In the genomic region with DNA sequence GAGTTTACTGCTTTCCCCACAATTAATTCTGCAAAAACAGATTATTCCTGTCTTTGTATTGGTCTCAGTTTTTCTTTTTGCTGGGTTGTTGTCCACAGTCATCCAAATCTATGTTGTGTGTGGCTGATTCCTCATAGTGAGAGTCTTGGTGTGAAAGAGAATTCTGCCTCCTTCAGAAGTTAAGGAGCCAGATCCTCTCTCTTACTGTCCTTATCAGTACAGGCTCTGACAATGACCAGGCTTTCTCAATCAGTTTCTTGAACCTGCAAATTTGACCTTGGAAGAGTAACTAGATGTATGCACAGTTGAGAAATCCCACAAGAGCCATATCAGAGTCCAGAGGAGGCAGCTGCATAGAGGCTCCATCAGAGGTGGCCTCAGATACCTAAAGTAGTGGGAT, we compare ENCODE assay signal across 27 cellular contexts. TPM values are rescaled to one million over a fixed set of nuclear protein-coding genes. Genes with fewer than 3 reads are reported as not detected.
DNase-seq lines count a peak whose midpoint lies in the region; ATAC-seq and TF ChIP-seq lines count a peak whose summit lies in the region.
"Had no signal": no experiment of that assay in that cellular context is flagged by ENCODE, and none has a peak within 500 bp of the region (broad histone marks: within the 10 kb centered on the region; RNA-seq: fewer than 3 reads in every experiment).

No MANE protein-coding gene starts in this region.

- no peak overlapping the region for H4K5ac ChIP-seq in mesendoderm (ENCODE audit: low read length)

- H3K27ac ChIP-seq in mesendoderm (ENCODE audit: low read depth, low read length) (no peak overlapping the region), gastrocnemius medialis (no peak overlapping the region)
- H3K27ac ChIP-seq: A549, GM23248, Peyer's patch, SK-N-MC had no signal

- H2BK120ac ChIP-seq in mesendoderm (ENCODE audit: low read depth, low read length), result no peak overlapping the region

- peaks cover 0 to 2% (median 0%) of the 10 kb centered on the region in 7 donors for H3K9me3 Mint-ChIP-seq in CD14-positive monocyte
- no peaks in the 10 kb centered on the region for H3K9me3 Mint-ChIP-seq in activated naive CD4-positive, alpha-beta T cell treated with anti-CD3 and anti-CD28 coated beads for 36 hours
- H3K9me3 Mint-ChIP-seq: CD4-positive, alpha-beta memory T cell had no signal

- no peaks in the 10 kb centered on the region for H3K79me1 ChIP-seq in mesendoderm (ENCODE audit: low read length)

- no peaks in the 10 kb centered on the region for H3K27me3 Mint-ChIP-seq in CD14-positive monocyte (ENCODE audit: low read depth in 3 of 3)
- no peaks in the 10 kb centered on the region for H3K27me3 Mint-ChIP-seq in activated naive CD4-positive, alpha-beta T cell treated with anti-CD3 and anti-CD28 coated beads for 36 hours (ENCODE audit: low read depth)
- H3K27me3 Mint-ChIP-seq: CD4-positive, alpha-beta memory T cell; IgD-negative memory B cell had no signal

- CTCF ChIA-PET in activated naive CD4-positive, alpha-beta T cell treated with anti-CD3 and anti-CD28 coated beads for 36 hours (lab: Charles Lee), result no interaction called here

- DNase-seq in CD14-positive monocyte (ENCODE audit: low spot score) (no peak), OCI-M1 (lab: John Stamatoyannopoulos, UW) (peak; percentile 56), mesendoderm (peak; percentile 6), GM13976 (ENCODE audit: low spot score) (no peak), gastrocnemius medialis (no peak)
- DNase-seq in activated naive CD4-positive, alpha-beta T cell treated with anti-CD3 and anti-CD28 coated beads for 36 hours, result no peak
- DNase-seq: AML-193; CD4-positive, alpha-beta memory T cell; COR-L47; GM23248; H7; NCI-H1092 treated with DMSO at 0.1 percent for 48 hours; NCI-H1436; NCI-H187; NCI-H2081 treated with DMSO at 0.1 percent for 48 hours; NCI-H2171; NCI-H226; NCI-H510A; NCI-H69; Peyer's patch; SHP77 treated with DMSO at 0.1 percent for 48 hours had no signal

- H3K4me1 ChIP-seq in mesendoderm (ENCODE audit: control insufficient read depth, low read depth, low read length) (peaks cover under 1% of the 10 kb centered on the region), gastrocnemius medialis (peaks cover 0 to 4% of the 10 kb centered on the region in 2 donors)

- TF ChIP-seq CTCF in CD14-positive monocyte (IDR thresholded peaks at IDR 0.05) (no peak), GM13976 (IDR thresholded peaks at IDR 0.05; ENCODE audit: borderline replicate concordance, control extremely low read depth, extremely low read depth, insufficient read depth, missing control alignments) (no peak), gastrocnemius medialis (IDR thresholded peaks at IDR 0.05 in 4 of 5, conservative IDR thresholded peaks at IDR 0.05 in 1 of 5) (no peak)

- TF ChIP-seq POLR2A in gastrocnemius medialis (IDR thresholded peaks at IDR 0.05), result no peak

- H3K23ac ChIP-seq in mesendoderm (ENCODE audit: low read length), result no peak overlapping the region

- H3K27ac Mint-ChIP-seq in CD14-positive monocyte, result peak overlapping the region in 5 of 7 donors; percentile 75 to 94 (median 91)
- H3K27ac Mint-ChIP-seq in activated naive CD4-positive, alpha-beta T cell treated with anti-CD3 and anti-CD28 coated beads for 36 hours, result no peak overlapping the region

- H3K27me3 ChIP-seq in mesendoderm (ENCODE audit: insufficient read depth, low read length, poor library complexity), result no peaks in the 10 kb centered on the region
- no peaks in the 10 kb centered on the region for H3K27me3 ChIP-seq in gastrocnemius medialis
- H3K27me3 ChIP-seq: Peyer's patch had no signal

- no peak overlapping the region for H2AK5ac ChIP-seq in mesendoderm (ENCODE audit: low read length)

- in situ Hi-C loops in GM13976 (cut with MboI; ENCODE audit: low sequenced_read_pairs, unreplicated experiment), result no loop called here
- in situ Hi-C loops in gastrocnemius medialis (cut with MboI; ENCODE audit: low sequenced_read_pairs in 4 of 4), result no loop called here

- H3K4me1 Mint-ChIP-seq in CD14-positive monocyte, result peaks cover 74% of the 10 kb centered on the region
- H3K4me1 Mint-ChIP-seq in activated naive CD4-positive, alpha-beta T cell treated with anti-CD3 and anti-CD28 coated beads for 36 hours (ENCODE audit: low read depth), result peaks cover 64% of the 10 kb centered on the region

- H2BK15ac ChIP-seq in mesendoderm (replicated peaks; ENCODE audit: low read depth), result no peak overlapping the region

- H3K4me3 ChIP-seq in mesendoderm (ENCODE audit: low read length) (no peak overlapping the region), gastrocnemius medialis (no peak overlapping the region)
- H3K4me3 ChIP-seq: A549; BLaER1 treated with 17β-estradiol and CSF1 and Interleukin-3, amounts not matched to agents 10 nM and 100 nM; GM12878; GM23248; Peyer's patch; SK-N-MC had no signal

- H3K9ac ChIP-seq in mesendoderm (ENCODE audit: low read length), result no peak overlapping the region
- H3K9ac ChIP-seq: BLaER1 treated with 17β-estradiol and CSF1 and Interleukin-3, amounts not matched to agents 10 nM and 100 nM; GM23248 had no signal

- H3K9me3 ChIP-seq in gastrocnemius medialis, result no peaks in the 10 kb centered on the region
- H3K9me3 ChIP-seq: A549, Peyer's patch had no signal

- H3K18ac ChIP-seq in mesendoderm (ENCODE audit: low read length), result no peak overlapping the region

- H3K4ac ChIP-seq in mesendoderm (ENCODE audit: low read depth, low read length), result no peak overlapping the region

- no peak overlapping the region for H3K4me2 ChIP-seq in mesendoderm (ENCODE audit: low read length)
- H3K4me2 ChIP-seq: A549 had no signal

- no peak overlapping the region for H3K56ac ChIP-seq in mesendoderm (ENCODE audit: low read length)

- intact Hi-C loops in CD14-positive monocyte (cut with micrococcal nuclease) (loop anchor here in 1 of 2 donors (10.0 kb wide), 1 partner anchor 46 kb away; no protein-coding TSS in a partner anchor), gastrocnemius medialis (cut with DNase I; ENCODE audit: low total_unique reads) (loop anchor here (10.0 kb wide), 1 partner anchor 556 kb away; a partner anchor contains a TSS)
- intact Hi-C loops in activated naive CD4-positive, alpha-beta T cell treated with anti-CD3 and anti-CD28 coated beads for 36 hours (cut with micrococcal nuclease), result loop anchor here (10.0 kb wide), 2 partner anchors 386 to 826 kb away; a partner anchor contains a TSS

- peak; percentile 22 for ATAC-seq in GM18868 (IDR thresholded peaks at IDR 0.05; ENCODE audit: unreplicated experiment)
- ATAC-seq in gastrocnemius medialis, result no peak
- ATAC-seq: A549, GM12878 had no signal

- peaks cover 4% of the 10 kb centered on the region in 2 donors for H3K36me3 Mint-ChIP-seq in CD14-positive monocyte
- no peaks in the 10 kb centered on the region for H3K36me3 Mint-ChIP-seq in activated naive CD4-positive, alpha-beta T cell treated with anti-CD3 and anti-CD28 coated beads for 36 hours (ENCODE audit: low read depth)

- no peaks in the 10 kb centered on the region for H3K79me2 ChIP-seq in mesendoderm (ENCODE audit: control insufficient read depth, insufficient read depth, low read length)

- no peak overlapping the region for H4K8ac ChIP-seq in mesendoderm (ENCODE audit: low read depth, low read length)

- no peak overlapping the region for H3K4me3 Mint-ChIP-seq in CD14-positive monocyte
- no peak overlapping the region for H3K4me3 Mint-ChIP-seq in activated naive CD4-positive, alpha-beta T cell treated with anti-CD3 and anti-CD28 coated beads for 36 hours
- H3K4me3 Mint-ChIP-seq: CD4-positive, alpha-beta memory T cell had no signal

- no peak overlapping the region for H2BK5ac ChIP-seq in mesendoderm (ENCODE audit: low read length)

- H3K36me3 ChIP-seq in mesendoderm (ENCODE audit: control insufficient read depth, insufficient read depth, low read length) (no peaks in the 10 kb centered on the region), gastrocnemius medialis (no peaks in the 10 kb centered on the region)
- H3K36me3 ChIP-seq: BLaER1 treated with 17β-estradiol and CSF1 and Interleukin-3, amounts not matched to agents 10 nM and 100 nM; Peyer's patch had no signal

RNA-seq across cellular contexts. Expression of a gene that starts 5.4 kb away (rescaled TPM):
- 10 to 100 TPM; 28.6 to 40.6 TPM for polyA plus RNA-seq in CD14-positive monocyte
- polyA plus RNA-seq in mesendoderm (2013, experiment 1 of 2), result 8.0 TPM
- 8.2 TPM for polyA plus RNA-seq in mesendoderm (2013, experiment 2 of 2)
- total RNA-seq in activated naive CD4-positive, alpha-beta T cell treated with anti-CD3 and anti-CD28 coated beads for 36 hours, result 10 to 100 TPM; 11.2 to 12.7 TPM
- total RNA-seq in gastrocnemius medialis, result 10 to 100 TPM; 10.5 to 23.2 (median 14.6) TPM

RNA-seq across cellular contexts. Expression of a gene that starts 6.5 kb away (rescaled TPM):
- 10 to 100 TPM; 15.5 to 33.3 TPM for polyA plus RNA-seq in CD14-positive monocyte
- polyA plus RNA-seq in mesendoderm (2013, experiment 1 of 2), result not detected
- polyA plus RNA-seq in mesendoderm (2013, experiment 2 of 2), result not detected
- 10 to 100 TPM; 10.4 to 11.1 TPM for total RNA-seq in activated naive CD4-positive, alpha-beta T cell treated with anti-CD3 and anti-CD28 coated beads for 36 hours
- total RNA-seq in gastrocnemius medialis, result under 1 TPM; 0.13 to 0.20 (median 0.17) TPM
- total RNA-seq: H7 had no signal

Comparison
In these comparisons a context has a peak if more than half of its experiments do, and no peak if none do; other contexts are left out.
1. DNase-seq: peak in OCI-M1 (single experiment) and mesendoderm (single experiment); none in CD14-positive monocyte (single experiment), activated naive CD4-positive, alpha-beta T cell treated with anti-CD3 and anti-CD28 coated beads for 36 hours (single experiment), GM13976 (single experiment) and gastrocnemius medialis (0 of 2).
2. RNA of a gene that starts 6.5 kb away (total RNA-seq): 10.4 to 11.1 TPM in activated naive CD4-positive, alpha-beta T cell treated with anti-CD3 and anti-CD28 coated beads for 36 hours; 0.13 to 0.20 TPM in gastrocnemius medialis; every median in the first group is over 4 times any median in the second.